In the genomic region with DNA sequence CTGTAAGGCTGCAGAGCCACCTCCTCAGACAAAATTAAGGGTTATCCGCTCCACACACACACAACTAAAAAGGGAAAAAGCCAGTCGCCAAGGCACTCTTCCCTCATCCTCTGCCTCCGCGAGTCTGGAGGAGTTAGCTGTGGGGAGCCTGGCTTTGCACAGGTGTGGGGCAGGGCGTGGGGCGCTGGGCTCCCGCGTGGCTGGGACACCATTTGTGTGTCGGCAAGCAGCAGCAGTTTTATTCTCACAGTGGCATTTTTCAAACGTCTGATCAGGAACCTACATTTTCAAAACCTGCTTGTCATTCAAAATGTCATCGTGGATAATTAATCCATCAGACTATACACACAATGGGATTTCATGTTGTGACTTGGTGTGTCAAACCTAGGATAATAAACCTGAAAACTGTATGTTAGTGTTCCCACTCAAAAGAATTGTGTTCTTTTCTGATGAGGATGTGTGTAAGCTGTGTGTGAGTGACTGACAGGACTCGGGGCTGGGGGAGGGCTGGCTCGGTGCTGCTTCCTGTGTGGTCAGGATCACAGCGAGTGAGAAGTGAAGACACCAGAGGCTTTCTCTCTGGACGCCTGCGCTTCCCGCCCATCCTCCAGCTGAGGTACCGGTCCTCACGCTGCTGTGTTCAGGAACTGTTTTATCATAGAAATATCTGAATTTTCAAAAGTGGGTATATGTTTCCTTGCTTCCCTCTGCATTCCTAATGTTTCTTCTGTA, we compare ENCODE assay signal across 10 cellular contexts.
DNase-seq lines count a peak whose midpoint lies in the region; ATAC-seq and TF ChIP-seq lines count a peak whose summit lies in the region.
"Had no signal": no experiment of that assay in that cellular context is flagged by ENCODE, and none has a peak within 500 bp of the region (broad histone marks: within the 10 kb centered on the region; RNA-seq: fewer than 3 reads in every experiment).

No MANE protein-coding gene starts in this region.

- no peaks in the 10 kb centered on the region for H3K9me3 Mint-ChIP-seq in IgD-negative memory B cell
- no peaks in the 10 kb centered on the region for H3K9me3 Mint-ChIP-seq in activated CD4-positive, alpha-beta T cell treated with anti-CD3 and anti-CD28 coated beads for 36 hours (ENCODE audit: low read depth)
- H3K9me3 Mint-ChIP-seq: brain had no signal

- H3F3A ChIP-seq in GM23248 (ENCODE audit: insufficient read depth) = no peaks in the 10 kb centered on the region

- H3K4me3 ChIP-seq in fibroblast of pulmonary artery (replicated peaks; ENCODE audit: low read depth, low read length) = no peak overlapping the region
- H3K4me3 ChIP-seq in GM23248 = no peak overlapping the region

- in situ Hi-C loops in GM23248 (cut with MboI) = no loop called here

- TF ChIP-seq POLR2A in GM18505 (IDR thresholded peaks at IDR 0.05; ENCODE audit: borderline replicate concordance, extremely low read depth, insufficient read depth, insufficient read length) = no peak

- no peak overlapping the region for H3K9ac ChIP-seq in GM23248

- no peak for TF ChIP-seq CTCF in fibroblast of pulmonary artery (IDR thresholded peaks at IDR 0.05; ENCODE audit: low read length, missing control alignments)

- H4K20me1 ChIP-seq in GM23248 (ENCODE audit: insufficient read depth) = no peaks in the 10 kb centered on the region

- H2AFZ ChIP-seq in GM23248 = no peak overlapping the region

- H3K27me3 Mint-ChIP-seq in IgD-negative memory B cell = peaks cover 2% of the 10 kb centered on the region
- H3K27me3 Mint-ChIP-seq in activated CD4-positive, alpha-beta T cell treated with anti-CD3 and anti-CD28 coated beads for 36 hours = no peaks in the 10 kb centered on the region
- H3K27me3 Mint-ChIP-seq: brain had no signal

- H3K27ac Mint-ChIP-seq in IgD-negative memory B cell = peak overlapping the region in 1 of 3 donors; percentile 73
- H3K27ac Mint-ChIP-seq in activated CD4-positive, alpha-beta T cell treated with anti-CD3 and anti-CD28 coated beads for 36 hours = peak overlapping the region; percentile 79

- H3K27ac ChIP-seq in GM23248 = no peak overlapping the region
- H3K27ac ChIP-seq: C4-2B had no signal

- no peaks in the 10 kb centered on the region for H3K9me3 ChIP-seq in GM23248 (ENCODE audit: low read depth)

- H3K36me3 Mint-ChIP-seq in IgD-negative memory B cell = no peaks in the 10 kb centered on the region
- H3K36me3 Mint-ChIP-seq in activated CD4-positive, alpha-beta T cell treated with anti-CD3 and anti-CD28 coated beads for 36 hours (ENCODE audit: low read depth) = peaks cover 6% of the 10 kb centered on the region
- H3K36me3 Mint-ChIP-seq: brain had no signal

- no peaks in the 10 kb centered on the region for H3K79me2 ChIP-seq in GM23248 (ENCODE audit: insufficient read depth)

- CTCF ChIA-PET in activated CD4-positive, alpha-beta T cell treated with anti-CD3 and anti-CD28 coated beads for 36 hours (lab: Charles Lee) = interaction anchor here (0.6 to 2.5 kb wide), 9 partner anchors 10 to 83 kb away, joined by 3 to 8 read pairs (median 3); partner anchors contain the start of gene IRF4

- peaks cover 15% of the 10 kb centered on the region for H3K27me3 ChIP-seq in GM23248 (replicated peaks; ENCODE audit: insufficient read depth)

- 46 to 50% methylated on average over 19 of the region's 19 CpGs for WGBS in GM23248 (ENCODE audit: low coverage in 1 of 2, low lambda C conversion rate in 2 of 2, missing lambda C conversion rate in 2 of 2), 2 experiments

- H3K4me1 Mint-ChIP-seq in IgD-negative memory B cell = peaks cover 36 to 47% (median 38%) of the 10 kb centered on the region in 3 donors
- H3K4me1 Mint-ChIP-seq in activated CD4-positive, alpha-beta T cell treated with anti-CD3 and anti-CD28 coated beads for 36 hours = peaks cover 77% of the 10 kb centered on the region

- H3K9me2 ChIP-seq in GM23248 (ENCODE audit: insufficient read depth) = no peaks in the 10 kb centered on the region

- peak; percentile 70 to 78 for DNase-seq in AML-193 (lab: John Stamatoyannopoulos, UW)
- peak; percentile 92 for DNase-seq in activated CD4-positive, alpha-beta T cell treated with anti-CD3 and anti-CD28 coated beads for 36 hours
- DNase-seq in fibroblast of pulmonary artery (ENCODE audit: low read depth) = peak; percentile 4
- peak; percentile 74 to 77 for DNase-seq in stimulated activated CD8-positive, alpha-beta memory T cell treated with anti-CD3 and anti-CD28 coated beads, Interleukin-15, amount 100 ng/mL, for 48 hours (ENCODE audit: low read depth in 2 of 2)
- DNase-seq in GM23248 = no peak

- H3K4me3 Mint-ChIP-seq in IgD-negative memory B cell = peak overlapping the region in 3 of 4 donors; percentile 14 to 77 (median 58)
- H3K4me3 Mint-ChIP-seq in activated CD4-positive, alpha-beta T cell treated with anti-CD3 and anti-CD28 coated beads for 36 hours = peak overlapping the region; percentile 63
- H3K4me3 Mint-ChIP-seq: brain had no signal

- no peaks in the 10 kb centered on the region for H3K4me1 ChIP-seq in GM23248 (ENCODE audit: insufficient read depth)

- H3K36me3 ChIP-seq in GM23248 (ENCODE audit: low read depth) = no peaks in the 10 kb centered on the region

- intact Hi-C loops in activated CD4-positive, alpha-beta T cell treated with anti-CD3 and anti-CD28 coated beads for 36 hours (cut with DNase I, micrococcal nuclease) = loop anchor here in 1 of 2 experiments (2.0 kb wide), 1 partner anchor 14 kb away; no protein-coding TSS in a partner anchor

- POLR2A ChIA-PET in activated CD4-positive, alpha-beta T cell treated with anti-CD3 and anti-CD28 coated beads for 36 hours (lab: Charles Lee) = interaction anchor here (0.6 to 1.8 kb wide), 9 partner anchors 9 to 964 kb away, joined by 3 to 8 read pairs (median 3); no protein-coding TSS in a partner anchor

- no peak overlapping the region for H3K4me2 ChIP-seq in GM23248 (ENCODE audit: unreplicated experiment)

- ATAC-seq in GM19463 (IDR thresholded peaks at IDR 0.05; ENCODE audit: unreplicated experiment) (peak; percentile 75), GM18505 (IDR thresholded peaks at IDR 0.05; ENCODE audit: unreplicated experiment) (no peak)
- ATAC-seq in activated CD4-positive, alpha-beta T cell treated with anti-CD3 and anti-CD28 coated beads for 36 hours = peak; percentile 95
